19 cellular contexts compared by ENCODE assay signal in the genomic region with DNA sequence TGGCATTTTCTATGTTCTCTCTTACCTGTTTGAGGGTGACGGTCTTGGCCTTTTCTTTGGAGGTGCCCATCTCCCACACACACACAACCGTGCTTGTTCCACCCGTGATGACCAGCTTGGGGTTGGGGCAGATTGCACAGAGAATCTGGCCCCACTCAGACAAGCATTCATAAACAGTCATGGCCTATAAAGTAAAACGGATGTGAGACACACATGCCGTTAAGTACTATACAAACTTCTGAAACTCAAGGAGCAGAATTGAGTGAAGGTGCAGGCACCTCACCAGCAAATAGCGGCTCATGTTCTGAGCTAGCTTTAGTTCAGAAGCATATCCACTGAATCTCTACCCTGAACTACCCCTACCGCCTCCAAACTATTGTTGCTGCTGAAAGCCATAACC.
DNase-seq lines count a peak whose midpoint lies in the region; ATAC-seq and TF ChIP-seq lines count a peak whose summit lies in the region.
"Had no signal": no experiment of that assay in that cellular context is flagged by ENCODE, and none has a peak within 500 bp of the region (broad histone marks: within the 10 kb centered on the region; RNA-seq: fewer than 3 reads in every experiment).

No MANE protein-coding gene starts in this region.

- H3K9me3 ChIP-seq in SK-N-SH: no peaks in the 10 kb centered on the region
- H3K9me3 ChIP-seq: gastroesophageal sphincter, left ventricle myocardium inferior, pancreas, Peyer's patch had no signal

- H3K27me3 ChIP-seq in SK-N-SH (ENCODE audit: insufficient read depth): no peaks in the 10 kb centered on the region
- H3K27me3 ChIP-seq: gastroesophageal sphincter, pancreas, Peyer's patch had no signal

- no peaks in the 10 kb centered on the region for H3K36me3 Mint-ChIP-seq in activated CD8-positive, alpha-beta T cell treated with anti-CD3 and anti-CD28 coated beads, Interleukin-2, amount 10 ng/mL, durations not matched to agents 7 days and 5 days (ENCODE audit: low read depth)

- ATAC-seq in SK-N-SH treated with all-trans-retinoic acid at 6 μM for 48 hours: no peak
- ATAC-seq in activated CD8-positive, alpha-beta T cell treated with anti-CD3 and anti-CD28 coated beads, Interleukin-2, amount 10 ng/mL, durations not matched to agents 7 days and 5 days: no peak

- no peak overlapping the region for H3K27ac Mint-ChIP-seq in activated CD8-positive, alpha-beta T cell treated with anti-CD3 and anti-CD28 coated beads, Interleukin-2, amount 10 ng/mL, durations not matched to agents 7 days and 5 days
- H3K27ac Mint-ChIP-seq: activated B cell treated with CpG ODN at 0.5 μM for 24 hours had no signal

- H3K79me2 ChIP-seq in SK-N-SH (ENCODE audit: insufficient read depth): no peaks in the 10 kb centered on the region

- no peak overlapping the region; the same call in 1 of the 2 replicates for H3K9ac ChIP-seq in SK-N-SH

- no peak for TF ChIP-seq RAD21 in SK-N-SH (IDR thresholded peaks at IDR 0.05; ENCODE audit: low read length)

- H3K4me2 ChIP-seq in SK-N-SH: peak overlapping the region; percentile 78

- peak overlapping the region; percentile 6 to 80; a peak in 3 of 4 replicates for H3K27ac ChIP-seq in SK-N-SH (ENCODE audit: low read depth in 2 of 2, low read length in 1 of 2)
- H3K27ac ChIP-seq: gastroesophageal sphincter, left ventricle myocardium inferior, pancreas, Peyer's patch had no signal

- CTCF ChIA-PET in SK-N-SH (lab: Yijun Ruan, JAX): no interaction called here
- CTCF ChIA-PET in activated CD8-positive, alpha-beta T cell treated with anti-CD3 and anti-CD28 coated beads, Interleukin-2, amount 10 ng/mL, durations not matched to agents 7 days and 5 days (lab: Charles Lee): no interaction called here

- no peaks in the 10 kb centered on the region for H3K9me3 Mint-ChIP-seq in activated CD8-positive, alpha-beta T cell treated with anti-CD3 and anti-CD28 coated beads, Interleukin-2, amount 10 ng/mL, durations not matched to agents 7 days and 5 days (ENCODE audit: insufficient read depth)
- H3K9me3 Mint-ChIP-seq: activated B cell treated with CpG ODN at 0.5 μM for 24 hours had no signal

- peaks cover 30% of the 10 kb centered on the region for H3F3A ChIP-seq in SK-N-SH (replicated peaks; ENCODE audit: insufficient read depth)

- H3K4me1 Mint-ChIP-seq in activated CD8-positive, alpha-beta T cell treated with anti-CD3 and anti-CD28 coated beads, Interleukin-2, amount 10 ng/mL, durations not matched to agents 7 days and 5 days (ENCODE audit: low read depth): peaks cover 9% of the 10 kb centered on the region
- H3K4me1 Mint-ChIP-seq: activated B cell treated with CpG ODN at 0.5 μM for 24 hours had no signal

- H4K20me1 ChIP-seq in SK-N-SH (ENCODE audit: insufficient read depth): peaks cover 3% of the 10 kb centered on the region; the same call in 1 of the 2 replicates

- WGBS in SK-N-SH (ENCODE audit: low lambda C conversion rate): 94% methylated on average over 7 of the region's 7 CpGs

- DNase-seq in SK-N-SH (no peak), iris pigment epithelial cell (ENCODE audit: low read depth) (peak; percentile 32), medulla oblongata (ENCODE audit: extremely low spot score) (no peak), cortex of kidney (lab: John Stamatoyannopoulos, UW) (no peak)
- no peak for DNase-seq in activated CD8-positive, alpha-beta memory T cell treated with anti-CD3 and anti-CD28 coated beads, Interleukin-2, amount 50 U/mL, for 48 hours
- DNase-seq in activated CD8-positive, alpha-beta T cell treated with anti-CD3 and anti-CD28 coated beads, Interleukin-2, amount 10 ng/mL, durations not matched to agents 7 days and 5 days: no peak
- DNase-seq: 8988T; activated B cell treated with CpG ODN at 0.5 μM for 24 hours; activated effector memory CD4-positive, alpha-beta T cell treated with anti-CD3 and anti-CD28 coated beads, Interleukin-2, amount 50 U/mL, for 16 hours; cerebellar nuclear complex; left ventricle myocardium inferior; NCI-H1417; NCI-H2171 treated with DMSO at 0.1 percent for 48 hours; NCI-H774; pancreas; Peyer's patch had no signal

- no peak for TF ChIP-seq CTCF in SK-N-SH (IDR thresholded peaks at IDR 0.05)
- TF ChIP-seq CTCF in WI38 (IDR thresholded peaks at IDR 0.05; ENCODE audit: low read depth, low read length): no peak

- no peak overlapping the region for H2AFZ ChIP-seq in SK-N-SH (ENCODE audit: low read depth)

- H3K27me3 Mint-ChIP-seq in activated CD8-positive, alpha-beta T cell treated with anti-CD3 and anti-CD28 coated beads, Interleukin-2, amount 10 ng/mL, durations not matched to agents 7 days and 5 days (ENCODE audit: low read depth): peaks cover 5% of the 10 kb centered on the region

- no peak for TF ChIP-seq EP300 in SK-N-SH (IDR thresholded peaks at IDR 0.05; ENCODE audit: borderline replicate concordance in 1 of 2, low read depth in 1 of 2, low read length in 1 of 2)

- no peak overlapping the region for H3K4me3 Mint-ChIP-seq in activated CD8-positive, alpha-beta T cell treated with anti-CD3 and anti-CD28 coated beads, Interleukin-2, amount 10 ng/mL, durations not matched to agents 7 days and 5 days
- H3K4me3 Mint-ChIP-seq: activated B cell treated with CpG ODN at 0.5 μM for 24 hours had no signal

- no peaks in the 10 kb centered on the region for H3K9me2 ChIP-seq in SK-N-SH

- peaks cover 52 to 66% of the 10 kb centered on the region in 2 experiments for H3K36me3 ChIP-seq in SK-N-SH (replicated peaks in 1 of 2; ENCODE audit: control insufficient read depth in 1 of 2, insufficient read depth in 2 of 2, low read length in 1 of 2)

- H3K4me3 ChIP-seq in SK-N-SH (ENCODE audit: low read depth in 2 of 2, low read length in 1 of 2) (peak overlapping the region in 1 of 2 experiments; percentile 25; a peak in 1 of 4 replicates), WI38 (ENCODE audit: low read depth, low read length) (peak overlapping the region; percentile 36)
- H3K4me3 ChIP-seq: gastroesophageal sphincter, left ventricle myocardium inferior, pancreas, Peyer's patch had no signal

- POLR2A ChIA-PET in SK-N-SH (lab: Yijun Ruan, JAX): no interaction called here
- POLR2A ChIA-PET in activated CD8-positive, alpha-beta T cell treated with anti-CD3 and anti-CD28 coated beads, Interleukin-2, amount 10 ng/mL, durations not matched to agents 7 days and 5 days (lab: Charles Lee): no interaction called here

- peaks cover 0 to 31% of the 10 kb centered on the region in 2 experiments; a peak in 3 of 4 replicates for H3K4me1 ChIP-seq in SK-N-SH (ENCODE audit: control insufficient read depth in 1 of 2, insufficient read depth in 2 of 2, low read depth in 1 of 2, low read length in 1 of 2)
- H3K4me1 ChIP-seq: left ventricle myocardium inferior, pancreas, Peyer's patch had no signal

TF ChIP-seq in SK-N-SH, 30 proteins besides CTCF, POLR2A, EP300 and RAD21:
- TF ChIP-seq JUND (IDR thresholded peaks at IDR 0.05) (no peak), CHD2 (IDR thresholded peaks at IDR 0.05; ENCODE audit: low read length, partially characterized antibody) (no peak)

TF ChIP-seq in SK-N-SH treated with all-trans-retinoic acid at 6 μM for 48 hours, 23 proteins besides CTCF, POLR2A, EP300 and RAD21 (continues in another document):
- no peak for TF ChIP-seq ZFP30 (CRISPR knock-in tag; IDR thresholded peaks at IDR 0.05)
- no peak for TF ChIP-seq ZNF70 (CRISPR knock-in tag; IDR thresholded peaks at IDR 0.05)
- TF ChIP-seq, protein P1, sequence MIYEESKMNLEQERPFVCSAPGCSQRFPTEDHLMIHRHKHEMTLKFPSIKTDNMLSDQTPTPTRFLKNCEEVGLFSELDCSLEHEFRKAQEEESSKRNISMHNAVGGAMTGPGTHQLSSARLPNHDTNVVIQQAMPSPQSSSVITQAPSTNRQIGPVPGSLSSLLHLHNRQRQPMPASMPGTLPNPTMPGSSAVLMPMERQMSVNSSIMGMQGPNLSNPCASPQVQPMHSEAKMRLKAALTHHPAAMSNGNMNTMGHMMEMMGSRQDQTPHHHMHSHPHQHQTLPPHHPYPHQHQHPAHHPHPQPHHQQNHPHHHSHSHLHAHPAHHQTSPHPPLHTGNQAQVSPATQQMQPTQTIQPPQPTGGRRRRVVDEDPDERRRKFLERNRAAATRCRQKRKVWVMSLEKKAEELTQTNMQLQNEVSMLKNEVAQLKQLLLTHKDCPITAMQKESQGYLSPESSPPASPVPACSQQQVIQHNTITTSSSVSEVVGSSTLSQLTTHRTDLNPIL (CRISPR knock-in tag; IDR thresholded peaks at IDR 0.05; ENCODE audit: low read depth): no peak
- no peak for TF ChIP-seq RARB (CRISPR knock-in tag; IDR thresholded peaks at IDR 0.05)
- TF ChIP-seq SNAI2 (CRISPR knock-in tag; IDR thresholded peaks at IDR 0.05): no peak
- TF ChIP-seq GLIS3 (CRISPR knock-in tag; IDR thresholded peaks at IDR 0.05): no peak
- no peak for TF ChIP-seq ZC3H10 (CRISPR knock-in tag; IDR thresholded peaks at IDR 0.05)
- TF ChIP-seq ISL1 (CRISPR knock-in tag; IDR thresholded peaks at IDR 0.05): no peak
- TF ChIP-seq BACH2 (CRISPR knock-in tag; IDR thresholded peaks at IDR 0.05; ENCODE audit: borderline replicate concordance): no peak
- no peak for TF ChIP-seq OSR1 (CRISPR knock-in tag; IDR thresholded peaks at IDR 0.05)
- no peak for TF ChIP-seq ZNF8 (CRISPR knock-in tag; IDR thresholded peaks at IDR 0.05)
- TF ChIP-seq ZFP3 (CRISPR knock-in tag; IDR thresholded peaks at IDR 0.05): no peak
- TF ChIP-seq ESRRG (CRISPR knock-in tag; IDR thresholded peaks at IDR 0.05): no peak
- TF ChIP-seq ARNTL (CRISPR knock-in tag; IDR thresholded peaks at IDR 0.05; ENCODE audit: borderline replicate concordance, low read depth): no peak
- TF ChIP-seq, protein P2, sequence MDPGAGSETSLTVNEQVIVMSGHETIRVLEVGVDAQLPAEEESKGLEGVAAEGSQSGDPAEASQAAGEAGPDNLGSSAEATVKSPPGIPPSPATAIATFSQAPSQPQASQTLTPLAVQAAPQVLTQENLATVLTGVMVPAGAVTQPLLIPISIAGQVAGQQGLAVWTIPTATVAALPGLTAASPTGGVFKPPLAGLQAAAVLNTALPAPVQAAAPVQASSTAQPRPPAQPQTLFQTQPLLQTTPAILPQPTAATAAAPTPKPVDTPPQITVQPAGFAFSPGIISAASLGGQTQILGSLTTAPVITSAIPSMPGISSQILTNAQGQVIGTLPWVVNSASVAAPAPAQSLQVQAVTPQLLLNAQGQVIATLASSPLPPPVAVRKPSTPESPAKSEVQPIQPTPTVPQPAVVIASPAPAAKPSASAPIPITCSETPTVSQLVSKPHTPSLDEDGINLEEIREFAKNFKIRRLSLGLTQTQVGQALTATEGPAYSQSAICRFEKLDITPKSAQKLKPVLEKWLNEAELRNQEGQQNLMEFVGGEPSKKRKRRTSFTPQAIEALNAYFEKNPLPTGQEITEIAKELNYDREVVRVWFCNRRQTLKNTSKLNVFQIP (CRISPR knock-in tag; IDR thresholded peaks at IDR 0.05; ENCODE audit: borderline replicate concordance, low read depth): no peak
